ENCODE assay signal across 15 cellular contexts in genomic region chr2:179877601-179878364, GRCh38. TPM values are rescaled to one million over a fixed set of nuclear protein-coding genes. Genes with fewer than 3 reads are reported as not detected.
"Had no signal": no experiment of that assay in that cellular context is flagged by ENCODE, and none has a peak within 500 bp of the region (broad histone marks: within the 10 kb centered on the region; RNA-seq: fewer than 3 reads in every experiment).

No MANE protein-coding gene starts in this region.

- H3K9me3 ChIP-seq: heart left ventricle, right atrium auricular region, sigmoid colon had no signal

- H3K36me3 ChIP-seq: heart left ventricle, right atrium auricular region, sigmoid colon had no signal

- H3K27me3 ChIP-seq: dorsolateral prefrontal cortex, heart left ventricle, right atrium auricular region, sigmoid colon had no signal

- ATAC-seq: esophagus mucosa, heart left ventricle, natural killer cell had no signal

- H3K27ac ChIP-seq: dorsolateral prefrontal cortex, heart left ventricle, right atrium auricular region, sigmoid colon, skin epidermis had no signal

- DNase-seq: cortex of kidney; dorsolateral prefrontal cortex; effector CD8-positive, alpha-beta T cell; heart left ventricle; hippocampal formation; kidney glomerular epithelial cell; mammary epithelial cell; natural killer cell; sigmoid colon; stimulated activated CD4-positive, alpha-beta T cell treated with anti-CD3 and anti-CD28 coated beads, Interleukin-2, amount 100 ng/mL, for 48 hours; stimulated activated naive CD4-positive, alpha-beta T cell treated with Interleukin-2 at 50 U/mL for 16 hours had no signal

- H3K4me1 ChIP-seq: heart left ventricle, right atrium auricular region had no signal

- H3K4me3 ChIP-seq: dorsolateral prefrontal cortex, heart left ventricle, right atrium auricular region, sigmoid colon, skin epidermis had no signal

RNA-seq across cellular contexts. Expression of gene ZNF385B, which starts 16.4 kb away (rescaled TPM):
- total RNA-seq: glomerular endothelial cell had no signal
